19 cellular contexts compared by ENCODE assay signal in the genomic region with DNA sequence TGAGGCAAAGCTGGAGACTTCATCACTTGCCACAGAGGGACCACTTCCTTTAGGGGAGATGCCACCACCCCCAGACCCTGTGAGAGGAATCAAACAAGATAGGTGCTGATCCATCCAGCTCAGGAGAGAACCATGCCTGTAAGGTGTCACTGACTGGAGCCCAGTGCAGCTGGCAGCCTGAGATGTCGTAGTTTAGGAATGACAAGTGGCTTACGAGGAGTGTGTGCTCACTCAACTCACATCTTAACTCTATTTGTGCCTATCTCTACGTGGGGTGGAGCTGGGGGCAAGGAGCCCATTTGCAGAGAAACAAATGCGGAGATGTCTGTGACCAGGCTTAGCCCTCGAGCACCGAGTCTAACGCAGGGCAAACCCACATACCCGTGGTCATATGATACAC. TPM values are rescaled to one million over a fixed set of nuclear protein-coding genes. Genes with fewer than 3 reads are reported as not detected.
DNase-seq lines count a peak whose midpoint lies in the region; ATAC-seq and TF ChIP-seq lines count a peak whose summit lies in the region.
"Had no signal": no experiment of that assay in that cellular context is flagged by ENCODE, and none has a peak within 500 bp of the region (broad histone marks: within the 10 kb centered on the region; RNA-seq: fewer than 3 reads in every experiment).

No MANE protein-coding gene starts in this region.

- H3K27me3 Mint-ChIP-seq in activated CD4-positive, alpha-beta T cell treated with anti-CD3 and anti-CD28 coated beads for 36 hours = no peaks in the 10 kb centered on the region
- no peaks in the 10 kb centered on the region for H3K27me3 Mint-ChIP-seq in endodermal cell (ENCODE audit: insufficient read depth)
- no peaks in the 10 kb centered on the region for H3K27me3 Mint-ChIP-seq in Caco-2 (ENCODE audit: insufficient read depth, unreplicated experiment)
- H3K27me3 Mint-ChIP-seq: CD4-positive, alpha-beta memory T cell had no signal

- no peak overlapping the region for H3K18ac ChIP-seq in trophoblast cell (ENCODE audit: low read length)

- no peaks in the 10 kb centered on the region for H3K79me2 ChIP-seq in trophoblast cell (ENCODE audit: control insufficient read depth, insufficient read depth, low read length, poor library complexity)

- no peak overlapping the region for H4K12ac ChIP-seq in trophoblast cell (ENCODE audit: low read depth, low read length)

- H3K4me3 ChIP-seq in endodermal cell (ENCODE audit: low read length) (no peak overlapping the region), trophoblast cell (ENCODE audit: low read depth, low read length) (no peak overlapping the region), Caco-2 (ENCODE audit: low read depth, low read length) (no peak overlapping the region)
- H3K4me3 ChIP-seq: A549, GM12878, HAP-1 had no signal

- H3K27ac ChIP-seq in KOPT-K1 (ENCODE audit: low read depth, low read length, poor library complexity, severe bottlenecking) (peak overlapping the region; percentile 44), endodermal cell (ENCODE audit: low read depth, low read length) (no peak overlapping the region), trophoblast cell (ENCODE audit: low read depth, low read length) (no peak overlapping the region)
- H3K27ac ChIP-seq: 22Rv1, A549 had no signal

- H4K8ac ChIP-seq in trophoblast cell (ENCODE audit: low read depth, low read length) = no peak overlapping the region

- no peak overlapping the region for H3K4me3 Mint-ChIP-seq in activated CD4-positive, alpha-beta T cell treated with anti-CD3 and anti-CD28 coated beads for 36 hours
- H3K4me3 Mint-ChIP-seq in endodermal cell (no peak overlapping the region), Caco-2 (ENCODE audit: unreplicated experiment) (no peak overlapping the region)
- H3K4me3 Mint-ChIP-seq: CD14-positive monocyte had no signal

- ATAC-seq in activated CD4-positive, alpha-beta T cell treated with anti-CD3 and anti-CD28 coated beads for 36 hours = no peak
- ATAC-seq: A549, GM12878 had no signal

- H2BK12ac ChIP-seq in trophoblast cell (ENCODE audit: low read length) = no peak overlapping the region

- no TSS peak for BruUV-seq in Caco-2 (replicated peaks; lab: Mats Ljungman, UMichigan)

- H3K36me3 Mint-ChIP-seq in activated CD4-positive, alpha-beta T cell treated with anti-CD3 and anti-CD28 coated beads for 36 hours (ENCODE audit: low read depth) = peaks cover 42% of the 10 kb centered on the region
- H3K36me3 Mint-ChIP-seq in endodermal cell (ENCODE audit: low read depth) (peaks cover 67% of the 10 kb centered on the region), Caco-2 (ENCODE audit: insufficient read depth, unreplicated experiment) (peaks cover 23% of the 10 kb centered on the region)

- H3K27me3 ChIP-seq in endodermal cell (ENCODE audit: control insufficient read depth, insufficient read depth, low read length, poor library complexity, severe bottlenecking) (no peaks in the 10 kb centered on the region), trophoblast cell (ENCODE audit: insufficient read depth, low read length) (no peaks in the 10 kb centered on the region), Caco-2 (replicated peaks; ENCODE audit: control insufficient read depth, insufficient read depth, low read length) (no peaks in the 10 kb centered on the region)

- no peak overlapping the region for H2AFZ ChIP-seq in trophoblast cell (ENCODE audit: insufficient read depth, low read length, poor library complexity)

- peak overlapping the region; percentile 25 for H3K27ac Mint-ChIP-seq in activated CD4-positive, alpha-beta T cell treated with anti-CD3 and anti-CD28 coated beads for 36 hours
- H3K27ac Mint-ChIP-seq in endodermal cell (peak overlapping the region; percentile 70), Caco-2 (ENCODE audit: unreplicated experiment) (no peak overlapping the region)

- H3K36me3 ChIP-seq in KOPT-K1 (ENCODE audit: insufficient read depth, low read length) (peaks cover 88% of the 10 kb centered on the region), endodermal cell (ENCODE audit: control insufficient read depth, insufficient read depth, low read length) (peaks cover 57% of the 10 kb centered on the region), trophoblast cell (ENCODE audit: control insufficient read depth in 1 of 2, insufficient read depth in 2 of 2, low read length in 2 of 2) (peaks cover 46 to 57% of the 10 kb centered on the region in 2 experiments), Caco-2 (ENCODE audit: control insufficient read depth, insufficient read depth, low read length) (no peaks in the 10 kb centered on the region; the same call in 1 of the 2 replicates)
- H3K36me3 ChIP-seq: HAP-1 had no signal

- POLR2A ChIA-PET in activated CD4-positive, alpha-beta T cell treated with anti-CD3 and anti-CD28 coated beads for 36 hours (lab: Charles Lee) = no interaction called here
- POLR2A ChIA-PET in Caco-2 (lab: Charles Lee) = no interaction called here

- no peaks in the 10 kb centered on the region for H3K9me3 ChIP-seq in KOPT-K1 (ENCODE audit: insufficient read depth, low read length, poor library complexity, severe bottlenecking)
- no peaks in the 10 kb centered on the region for H3K9me3 ChIP-seq in endodermal cell (ENCODE audit: control insufficient read depth, low read length)
- peaks cover 2% of the 10 kb centered on the region for H3K9me3 ChIP-seq in trophoblast cell (ENCODE audit: insufficient read depth, low read depth, low read length)
- no peaks in the 10 kb centered on the region; the same call in 1 of the 2 replicates for H3K9me3 ChIP-seq in Caco-2
- H3K9me3 ChIP-seq: HAP-1 had no signal

- CTCF ChIA-PET in activated CD4-positive, alpha-beta T cell treated with anti-CD3 and anti-CD28 coated beads for 36 hours (lab: Charles Lee) = no interaction called here
- CTCF ChIA-PET in Caco-2 (lab: Charles Lee) = no interaction called here

- no peak overlapping the region for H3K4ac ChIP-seq in trophoblast cell (ENCODE audit: low read depth, low read length)

- H3K4me1 ChIP-seq in endodermal cell (ENCODE audit: control insufficient read depth, insufficient read depth, low read length) = no peaks in the 10 kb centered on the region
- peaks cover 3 to 5% of the 10 kb centered on the region in 2 experiments for H3K4me1 ChIP-seq in trophoblast cell (ENCODE audit: control insufficient read depth in 1 of 2, insufficient read depth in 2 of 2, low read length in 2 of 2)
- H3K4me1 ChIP-seq in Caco-2 = no peaks in the 10 kb centered on the region
- H3K4me1 ChIP-seq: A549, HAP-1 had no signal

- H3K14ac ChIP-seq in trophoblast cell (ENCODE audit: low read length) = no peak overlapping the region

- no peak overlapping the region for H3K23ac ChIP-seq in trophoblast cell (ENCODE audit: low read length)

- no peak overlapping the region for H2BK5ac ChIP-seq in trophoblast cell (ENCODE audit: low read depth, low read length, poor library complexity)

- H3K4me2 ChIP-seq in trophoblast cell (ENCODE audit: low read length) = no peak overlapping the region
- H3K4me2 ChIP-seq: A549 had no signal

- H3K9me3 Mint-ChIP-seq in activated CD4-positive, alpha-beta T cell treated with anti-CD3 and anti-CD28 coated beads for 36 hours (ENCODE audit: low read depth) = no peaks in the 10 kb centered on the region
- H3K9me3 Mint-ChIP-seq in endodermal cell = no peaks in the 10 kb centered on the region
- H3K9me3 Mint-ChIP-seq in Caco-2 (ENCODE audit: unreplicated experiment) = no peaks in the 10 kb centered on the region
- H3K9me3 Mint-ChIP-seq: CD4-positive, alpha-beta memory T cell had no signal

- no peak for DNase-seq in activated CD4-positive, alpha-beta T cell treated with anti-CD3 and anti-CD28 coated beads for 36 hours
- DNase-seq in activated CD4-positive, alpha-beta T cell treated with anti-CD3 and anti-CD28 coated beads, Interleukin-2, amount 50 U/mL, for 48 hours = no peak
- DNase-seq in endodermal cell (no peak), trophoblast cell (no peak), GM19238 (ENCODE audit: insufficient read length, low spot score) (no peak), Caco-2 (no peak)
- no peak for DNase-seq in activated naive CD4-positive, alpha-beta T cell treated with anti-CD3 and anti-CD28 coated beads, Interleukin-2, amount 50 U/mL, for 16 hours
- DNase-seq: AML-193; CD4-positive, alpha-beta memory T cell; DMS 273 treated with DMSO at 0.1 percent for 48 hours; DMS53; DND-41; EL had no signal

- H2BK120ac ChIP-seq in trophoblast cell (ENCODE audit: insufficient read depth, low read length, poor library complexity) = no peak overlapping the region

- H3K79me1 ChIP-seq in trophoblast cell (ENCODE audit: low read length) = peaks cover 4% of the 10 kb centered on the region

- TF ChIP-seq CTCF in endodermal cell (conservative IDR thresholded peaks at IDR 0.05) (no peak), Caco-2 (IDR thresholded peaks at IDR 0.05; ENCODE audit: insufficient read depth in 1 of 2, low read depth in 1 of 2, low read length in 1 of 2, severe bottlenecking in 1 of 2, unreplicated experiment in 1 of 2) (no peak)

- H4K91ac ChIP-seq in trophoblast cell (ENCODE audit: low read depth, low read length) = no peak overlapping the region

- intact Hi-C loops in activated CD4-positive, alpha-beta T cell treated with anti-CD3 and anti-CD28 coated beads for 36 hours (cut with DNase I, micrococcal nuclease) = no loop called here
- intact Hi-C loops in Caco-2 (cut with micrococcal nuclease; ENCODE audit: unreplicated experiment) = no loop called here

- H3K4me1 Mint-ChIP-seq in activated CD4-positive, alpha-beta T cell treated with anti-CD3 and anti-CD28 coated beads for 36 hours = peaks cover 6% of the 10 kb centered on the region
- H3K4me1 Mint-ChIP-seq in endodermal cell (no peaks in the 10 kb centered on the region), Caco-2 (ENCODE audit: low read depth, unreplicated experiment) (no peaks in the 10 kb centered on the region)
- H3K4me1 Mint-ChIP-seq: CD14-positive monocyte had no signal

- 92 to 94% methylated on average over 6 to 8 of the region's 8 CpGs for WGBS in endodermal cell (ENCODE audit: insufficient coverage in 1 of 2, insufficient read length in 1 of 2), 2 experiments
- no CpG with 5 or more reads among the region's 8 CpGs for WGBS in trophoblast cell (ENCODE audit: extremely low coverage, insufficient coverage, insufficient read length)

- no peak overlapping the region for H3K9ac ChIP-seq in endodermal cell (ENCODE audit: extremely low read depth, low read length, poor library complexity, severe bottlenecking)
- H3K9ac ChIP-seq in trophoblast cell (ENCODE audit: low read length) = peak overlapping the region; percentile 34

- no peak overlapping the region for H2AK5ac ChIP-seq in trophoblast cell (ENCODE audit: low read length)

RNA-seq across cellular contexts. Expression of gene CHFR, which starts 25.8 kb away (rescaled TPM):
- total RNA-seq in activated CD4-positive, alpha-beta T cell treated with anti-CD3 and anti-CD28 coated beads for 36 hours = 10 to 100 TPM; 36.5 to 36.8 TPM
- 10 to 100 TPM; 57.0 to 80.4 TPM for total RNA-seq in endodermal cell
- 33.9 TPM for polyA plus RNA-seq in endodermal cell (2013, experiment 1 of 2)
- 33.5 TPM for polyA plus RNA-seq in endodermal cell (2013, experiment 2 of 2)
- 35.2 and 35.8 TPM in 2 replicates for polyA plus RNA-seq in trophoblast cell (2013)
- total RNA-seq in Caco-2 (2022) = 28.0 and 32.3 TPM in 2 replicates

RNA-seq across cellular contexts. Expression of gene GOLGA3, which starts 32.9 kb away (rescaled TPM):
- total RNA-seq in activated CD4-positive, alpha-beta T cell treated with anti-CD3 and anti-CD28 coated beads for 36 hours = 10 to 100 TPM; 36.7 to 38.5 TPM
- total RNA-seq in endodermal cell (10 to 100 TPM; 38.2 to 43.5 TPM), Caco-2 (2022) (62.2 and 67.0 TPM in 2 replicates)
- polyA plus RNA-seq in endodermal cell (2013, experiment 1 of 2) = 18.0 TPM
- 18.4 TPM for polyA plus RNA-seq in endodermal cell (2013, experiment 2 of 2)
- polyA plus RNA-seq in trophoblast cell (2013) = 24.5 and 26.4 TPM in 2 replicates
